ENCODE assay signal across 20 cellular contexts in genomic region chr6:11190625-11191245, GRCh38. TPM values are rescaled to one million over a fixed set of nuclear protein-coding genes. Genes with fewer than 3 reads are reported as not detected.
A peak's percentile ranks its signal among the peaks of the same experiment; 100 is the strongest.
DNase-seq lines count a peak whose midpoint lies in the region; ATAC-seq, FAIRE-seq and TF ChIP-seq lines count a peak whose summit lies in the region.
"Had no signal": no experiment of that assay in that cellular context is flagged by ENCODE, and none has a peak within 500 bp of the region (broad histone marks: within the 10 kb centered on the region; RNA-seq: fewer than 3 reads in every experiment).

No MANE protein-coding gene starts in this region.

- H3K27me3 Mint-ChIP-seq in chondrocyte (ENCODE audit: low read depth) (no peaks in the 10 kb centered on the region), osteocyte (ENCODE audit: unreplicated experiment) (no peaks in the 10 kb centered on the region)

- peaks cover 47% of the 10 kb centered on the region for H3K36me3 Mint-ChIP-seq in chondrocyte (ENCODE audit: low read depth)
- peaks cover 28% of the 10 kb centered on the region for H3K36me3 Mint-ChIP-seq in osteocyte (ENCODE audit: unreplicated experiment)

- TF ChIP-seq EP300 in HepG2 (IDR thresholded peaks at IDR 0.05; ENCODE audit: low read depth in 2 of 2, low read length in 2 of 2) (no peak), HepG2 (CRISPR knock-in tag; IDR thresholded peaks at IDR 0.05; ENCODE audit: borderline replicate concordance) (no peak)

- 99% methylated on average over 20 of the region's 20 CpGs for WGBS in HepG2 (ENCODE audit: low lambda C conversion rate)
- WGBS in right lobe of liver (ENCODE audit: insufficient coverage, low coverage, low lambda C conversion rate, missing lambda C conversion rate) = 97% methylated on average over 5 of the region's 20 CpGs

- no peak overlapping the region for H3K9ac ChIP-seq in HepG2 (ENCODE audit: insufficient read depth, low read depth, low read length)

- H3K79me2 ChIP-seq in HepG2 (ENCODE audit: insufficient read depth, low read length) = peaks cover 28% of the 10 kb centered on the region

- BruUV-seq in HepG2 (replicated peaks; lab: Mats Ljungman, UMichigan) = no TSS peak

- in situ Hi-C loops in HepG2 (cut with HindIII; ENCODE audit: extremely low pct_ligation_motif_present, low pct_unique_long_range_greater_than_20kb) = no loop called here

- H3K4me2 ChIP-seq in HepG2 (ENCODE audit: low read depth, low read length) = no peak overlapping the region
- H3K4me2 ChIP-seq: GM23338 had no signal

- H3K27ac ChIP-seq in HepG2 (ENCODE audit: extremely low read length, insufficient read depth, low read length) (no peak overlapping the region), right lobe of liver (no peak overlapping the region)
- H3K27ac ChIP-seq: C4-2B had no signal

- POLR2A ChIA-PET in HepG2 (lab: Yijun Ruan, JAX) = interaction anchor here (0.9 to 3.0 kb wide), 4 partner anchors 11 to 97 kb away, joined by 3 to 12 read pairs (median 3); partner anchors contain the start of genes NEDD9 and SMIM13

- peaks cover 37% of the 10 kb centered on the region for H3K4me1 Mint-ChIP-seq in chondrocyte (ENCODE audit: low read depth)
- peaks cover 32% of the 10 kb centered on the region for H3K4me1 Mint-ChIP-seq in osteocyte (ENCODE audit: unreplicated experiment)

- CTCF ChIA-PET in HepG2 (lab: Yijun Ruan, JAX; ENCODE audit: low intra/inter-chr PET ratio, low total read pairs) = no interaction called here

- no peak overlapping the region for H2AFZ ChIP-seq in HepG2 (ENCODE audit: low read length)
- H2AFZ ChIP-seq: GM23338 had no signal

- DNase-seq in HepG2 (ENCODE audit: low spot score) (no peak), right lobe of liver (no peak), chondrocyte (ENCODE audit: low spot score) (no peak), osteocyte (ENCODE audit: extremely low spot score, unreplicated experiment) (peak; percentile 75), 8988T (no peak), inferior parietal cortex (ENCODE audit: extremely low spot score) (no peak)
- DNase-seq: BE2C; CD8-positive, alpha-beta T cell; COR-L47; DMS153; DMS79 treated with DMSO at 0.1 percent for 48 hours; EL; GDM1; H9 had no signal

- TF ChIP-seq RAD21 in HepG2 (CRISPR knock-in tag; IDR thresholded peaks at IDR 0.05) = no peak

- no peaks in the 10 kb centered on the region for H3K27me3 ChIP-seq in HepG2 (ENCODE audit: control insufficient read depth in 1 of 2, insufficient read depth in 2 of 2, low read length in 2 of 2)
- no peaks in the 10 kb centered on the region for H3K27me3 ChIP-seq in right lobe of liver
- H3K27me3 ChIP-seq: BE2C had no signal

- TF ChIP-seq CTCF in HepG2 (CRISPR knock-in tag; IDR thresholded peaks at IDR 0.05) (no peak), right lobe of liver (IDR thresholded peaks at IDR 0.05) (no peak), chondrocyte (IDR thresholded peaks at IDR 0.05) (no peak), osteocyte (IDR thresholded peaks at IDR 0.05) (no peak)

- H3K9me3 Mint-ChIP-seq in chondrocyte (ENCODE audit: low read depth) (no peaks in the 10 kb centered on the region), osteocyte (ENCODE audit: unreplicated experiment) (no peaks in the 10 kb centered on the region)
- H3K9me3 Mint-ChIP-seq: CD8-positive, alpha-beta T cell had no signal

- H3K36me3 ChIP-seq in HepG2 (replicated peaks in 1 of 2; ENCODE audit: control insufficient read depth in 1 of 2, insufficient read depth in 2 of 2, low read length in 2 of 2) (peaks cover 51 to 91% of the 10 kb centered on the region in 2 experiments), right lobe of liver (peaks cover 0 to 41% (median 30%) of the 10 kb centered on the region in 4 donors)
- H3K36me3 ChIP-seq: BE2C had no signal

- H3K27ac Mint-ChIP-seq in chondrocyte (ENCODE audit: unreplicated experiment) (peak overlapping the region; percentile 8), osteocyte (ENCODE audit: unreplicated experiment) (no peak overlapping the region)
- H3K27ac Mint-ChIP-seq: CD8-positive, alpha-beta T cell; GM23338 had no signal

- H3K4me3 Mint-ChIP-seq in chondrocyte (ENCODE audit: unreplicated experiment) (no peak overlapping the region), osteocyte (ENCODE audit: unreplicated experiment) (no peak overlapping the region)
- H3K4me3 Mint-ChIP-seq: CD8-positive, alpha-beta T cell; GM23338; H9 had no signal

- peaks cover 92% of the 10 kb centered on the region for H4K20me1 ChIP-seq in HepG2 (ENCODE audit: insufficient read depth, low read length)

- H3K4me3 ChIP-seq in HepG2 (replicated peaks in 1 of 3; ENCODE audit: insufficient read depth in 1 of 3, low read depth in 2 of 3, low read length in 3 of 3) (no peak overlapping the region), right lobe of liver (no peak overlapping the region)
- H3K4me3 ChIP-seq: GM23338 had no signal

- no peaks in the 10 kb centered on the region for H3K9me3 ChIP-seq in HepG2 (ENCODE audit: low read length)
- no peaks in the 10 kb centered on the region for H3K9me3 ChIP-seq in right lobe of liver
- H3K9me3 ChIP-seq: BE2C had no signal

- peak; percentile 9; the same call in 1 of the 3 replicates for ATAC-seq in HepG2
- ATAC-seq in right lobe of liver = no peak
- no peak for ATAC-seq in HG03039 (IDR thresholded peaks at IDR 0.05; ENCODE audit: unreplicated experiment)
- ATAC-seq: CD8-positive, alpha-beta T cell; GM23338 had no signal

- no peak for FAIRE-seq in HepG2 (lab: Jason Lieb, UNC)
- FAIRE-seq: A204.1, D721Med, GM12892 had no signal

- H3K4me1 ChIP-seq in HepG2 (ENCODE audit: insufficient read depth, low read length) = peaks cover 48% of the 10 kb centered on the region
- peaks cover 0 to 16% (median 0%) of the 10 kb centered on the region in 4 donors for H3K4me1 ChIP-seq in right lobe of liver
- H3K4me1 ChIP-seq: BE2C had no signal

- intact Hi-C loops in HepG2 (cut with micrococcal nuclease; ENCODE audit: unreplicated experiment) (no loop called here), right lobe of liver (cut with DNase I) (no loop called here)

- TF ChIP-seq POLR2A in HepG2 (IDR thresholded peaks at IDR 0.05; ENCODE audit: insufficient read depth in 1 of 2, low read depth in 2 of 2, low read length in 2 of 2) (peak in 1 of 2 experiments; percentile 28; a peak in 1 of 4 replicates), right lobe of liver (IDR thresholded peaks at IDR 0.05) (no peak)

TF ChIP-seq in HepG2, 621 proteins besides CTCF, POLR2A, EP300 and RAD21 (continues in another document):
- peak; percentile 41 for TF ChIP-seq U2AF1 (optimal IDR thresholded peaks at IDR 0.05; ENCODE audit: low read depth, low read length)
- no peak for TF ChIP-seq MEF2D (CRISPR knock-in tag; IDR thresholded peaks at IDR 0.05)
- TF ChIP-seq ATAD3A (CRISPR knock-in tag; IDR thresholded peaks at IDR 0.05) = no peak
- TF ChIP-seq LCORL (IDR thresholded peaks at IDR 0.05) = no peak
- 0 out of 2 replicates have a peak, but pooled peaks have one; percentile 34 for TF ChIP-seq LCORL (CRISPR knock-in tag; IDR thresholded peaks at IDR 0.05)
- TF ChIP-seq, protein P1, sequence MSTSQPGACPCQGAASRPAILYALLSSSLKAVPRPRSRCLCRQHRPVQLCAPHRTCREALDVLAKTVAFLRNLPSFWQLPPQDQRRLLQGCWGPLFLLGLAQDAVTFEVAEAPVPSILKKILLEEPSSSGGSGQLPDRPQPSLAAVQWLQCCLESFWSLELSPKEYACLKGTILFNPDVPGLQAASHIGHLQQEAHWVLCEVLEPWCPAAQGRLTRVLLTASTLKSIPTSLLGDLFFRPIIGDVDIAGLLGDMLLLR (CRISPR knock-in tag; IDR thresholded peaks at IDR 0.05) = no peak
- TF ChIP-seq ZNF564 (CRISPR knock-in tag; IDR thresholded peaks at IDR 0.05) = no peak
- TF ChIP-seq DR1 (CRISPR knock-in tag; IDR thresholded peaks at IDR 0.05) = no peak
- peak; percentile 33 for TF ChIP-seq TEAD3 (CRISPR knock-in tag; optimal IDR thresholded peaks at IDR 0.05; ENCODE audit: borderline replicate concordance)
- peak; percentile 68; the same call in 1 of the 2 replicates for TF ChIP-seq ZBTB38 (CRISPR knock-in tag; IDR thresholded peaks at IDR 0.05)

RNA-seq across cellular contexts. Expression of gene NEDD9, which starts 41.7 kb away (rescaled TPM):
- total RNA-seq in HepG2 (2016; rRNA removed; fragmentation: Illumina TruSeq; extraction: Trizol) (27.1 and 31.4 TPM in 2 replicates), right lobe of liver (10 to 100 TPM in 4 of 6 experiments, 1 to 10 TPM in 2; 5.1 to 59.8 (median 26.2) TPM), chondrocyte (23.2 to 42.0 TPM (median 25.2 TPM) in 3 replicates), osteocyte (8.8 and 10.3 TPM in 2 replicates)
- total RNA-seq in HepG2 (2016; cell fraction: cytosol; rRNA removed; fragmentation: Illumina TruSeq; extraction: Trizol; ENCODE audit: low read depth) = 3.1 and 3.2 TPM in 2 replicates
- 25.2 and 29.8 TPM in 2 replicates for total RNA-seq in HepG2 (2016; cell fraction: insoluble cytoplasmic fraction; rRNA removed; fragmentation: Illumina TruSeq; extraction: Trizol)
- total RNA-seq in HepG2 (2016; cell fraction: membrane; rRNA removed; fragmentation: Illumina TruSeq; extraction: Trizol) = 11.6 and 12.3 TPM in 2 replicates
- 24.2 and 25.4 TPM in 2 replicates for total RNA-seq in HepG2 (2016; cell fraction: nucleus; rRNA removed; fragmentation: Illumina TruSeq; extraction: Trizol)
- 363 and 389 TPM in 2 replicates for polyA plus RNA-seq in HepG2 (2011; rRNA removed)
- polyA plus RNA-seq in HepG2 (2011; cell fraction: cytosol; rRNA removed) = 249 and 284 TPM in 2 replicates
- 241 and 254 TPM in 2 replicates for polyA plus RNA-seq in HepG2 (2011; cell fraction: nucleus; rRNA removed)
- 141 and 166 TPM in 2 replicates for polyA plus RNA-seq in HepG2 (2012)
- polyA plus RNA-seq in HepG2 (2016; cell fraction: cytosol; fragmentation: Illumina TruSeq; extraction: Trizol; ENCODE audit: low read depth) = 1.5 and 2.0 TPM in 2 replicates
- 26.5 and 29.0 TPM in 2 replicates for polyA plus RNA-seq in HepG2 (2016; cell fraction: insoluble cytoplasmic fraction; fragmentation: Illumina TruSeq; extraction: Trizol; ENCODE audit: low read depth)
- 4.0 and 4.8 TPM in 2 replicates for polyA plus RNA-seq in HepG2 (2016; cell fraction: membrane; fragmentation: Illumina TruSeq; extraction: Trizol; ENCODE audit: low read depth)
- 28.0 and 29.7 TPM in 2 replicates for polyA plus RNA-seq in HepG2 (2016; cell fraction: nucleus; fragmentation: Illumina TruSeq; extraction: Trizol; ENCODE audit: insufficient read depth, low read depth)
- 3.4 and 577 TPM in 2 replicates for polyA minus RNA-seq in HepG2 (2011; rRNA and poly(A)+ RNA removed; ENCODE audit: low replicate concordance)
- polyA minus RNA-seq in HepG2 (2011; cell fraction: cytosol; rRNA and poly(A)+ RNA removed) = 263 and 295 TPM in 2 replicates
- 268 and 334 TPM in 2 replicates for polyA minus RNA-seq in HepG2 (2011; cell fraction: nucleus; rRNA and poly(A)+ RNA removed)
